In genomic region chr19:52028027-52028779, GRCh38 we compare ENCODE assay signal across 9 cellular contexts. TPM values are rescaled to one million over a fixed set of nuclear protein-coding genes. Genes with fewer than 3 reads are reported as not detected.
A peak's percentile ranks its signal among the peaks of the same experiment; 100 is the strongest.
DNase-seq lines count a peak whose midpoint lies in the region; ATAC-seq and TF ChIP-seq lines count a peak whose summit lies in the region.
"Had no signal": no experiment of that assay in that cellular context is flagged by ENCODE, and none has a peak within 500 bp of the region (broad histone marks: within the 10 kb centered on the region; RNA-seq: fewer than 3 reads in every experiment).

TSS of gene ZNF614 (minus strand) at chr19:52028379. CDS start at chr19:52025745, 2,634 bp downstream.

- H3K36me3 Mint-ChIP-seq in central memory CD8-positive, alpha-beta T cell (ENCODE audit: insufficient read depth) = peaks cover 34% of the 10 kb centered on the region

- peaks cover 28% of the 10 kb centered on the region for H3K9me3 ChIP-seq in AG04450 (ENCODE audit: control insufficient read depth, insufficient read depth, low read length)

- H3K27ac Mint-ChIP-seq in central memory CD8-positive, alpha-beta T cell (ENCODE audit: low read depth) = peak within 1 kb of the TSS; percentile 96

- DNase-seq in AG04450 (ENCODE audit: low read depth, low spot score) (no peak), NCI-H2227 (lab: John Stamatoyannopoulos, UW; ENCODE audit: unreplicated experiment) (peak; percentile 83), islet precursor cell (peak; percentile 93)
- DNase-seq in activated CD4-positive, CD25-positive, alpha-beta regulatory T cell treated with anti-CD3 and anti-CD28 coated beads, Interleukin-2, amount 50 U/mL, for 72 hours = peak; percentile 82
- peak; percentile 78 to 84 for DNase-seq in central memory CD8-positive, alpha-beta T cell (ENCODE audit: low spot score in 2 of 2)
- DNase-seq in stimulated activated CD4-positive, alpha-beta T cell treated with anti-CD3 and anti-CD28 coated beads, Interleukin-12 subunit alpha, Interleukin-12 subunit beta, amount 100 ng/mL, for 24 hours (ENCODE audit: low read depth in 2 of 2) = peak; percentile 70 to 74

- peak within 1 kb of the TSS; percentile 96 for H3K27ac ChIP-seq in AG04450 (ENCODE audit: low read depth, low read length)
- H3K27ac ChIP-seq: KMS-11 had no signal

- H3K27me3 Mint-ChIP-seq in central memory CD8-positive, alpha-beta T cell = no peaks in the 10 kb centered on the region

- no peak for TF ChIP-seq CTCF in AG04450 (IDR thresholded peaks at IDR 0.05; ENCODE audit: low read depth, low read length)

- POLR2A ChIA-PET in AG04450 (lab: Yijun Ruan, JAX) = interaction anchor here (0.6 to 1.2 kb wide), 5 partner anchors 21 to 674 kb away, joined by 3 to 6 read pairs (median 4); partner anchors contain the start of gene ZNF432

- H3K4me3 Mint-ChIP-seq in central memory CD8-positive, alpha-beta T cell = peak within 1 kb of the TSS; percentile 95

- CTCF ChIA-PET in AG04450 (lab: Charles Lee) = no interaction called here

- peaks cover 29% of the 10 kb centered on the region for H3K4me1 Mint-ChIP-seq in central memory CD8-positive, alpha-beta T cell

- peak; percentile 74 for ATAC-seq in GM18870 (IDR thresholded peaks at IDR 0.05; ENCODE audit: unreplicated experiment)
- ATAC-seq in HG03108 (IDR thresholded peaks at IDR 0.05; ENCODE audit: unreplicated experiment) = peak; percentile 91
- ATAC-seq in central memory CD8-positive, alpha-beta T cell (replicated peaks; ENCODE audit: extremely low read depth, poor library complexity, severe bottlenecking) = peak; percentile 86

- peak within 1 kb of the TSS; percentile 96 for H3K4me3 ChIP-seq in AG04450 (ENCODE audit: low read depth, low read length)

- no peaks in the 10 kb centered on the region for H3K27me3 ChIP-seq in AG04450 (ENCODE audit: control insufficient read depth, insufficient read depth, low read length)

- H3K9me3 Mint-ChIP-seq in central memory CD8-positive, alpha-beta T cell = peaks cover 14% of the 10 kb centered on the region

RNA-seq across cellular contexts. Expression of gene ZNF614, which starts in this region (rescaled TPM):
- polyA plus RNA-seq in AG04450 (2011; rRNA removed) = 5.2 and 7.2 TPM in 2 replicates
- polyA minus RNA-seq in AG04450 (2011; rRNA and poly(A)+ RNA removed) = 3.1 and 6.8 TPM in 2 replicates
